Comparison of ENCODE assay signal across 28 cellular contexts in the genomic region with DNA sequence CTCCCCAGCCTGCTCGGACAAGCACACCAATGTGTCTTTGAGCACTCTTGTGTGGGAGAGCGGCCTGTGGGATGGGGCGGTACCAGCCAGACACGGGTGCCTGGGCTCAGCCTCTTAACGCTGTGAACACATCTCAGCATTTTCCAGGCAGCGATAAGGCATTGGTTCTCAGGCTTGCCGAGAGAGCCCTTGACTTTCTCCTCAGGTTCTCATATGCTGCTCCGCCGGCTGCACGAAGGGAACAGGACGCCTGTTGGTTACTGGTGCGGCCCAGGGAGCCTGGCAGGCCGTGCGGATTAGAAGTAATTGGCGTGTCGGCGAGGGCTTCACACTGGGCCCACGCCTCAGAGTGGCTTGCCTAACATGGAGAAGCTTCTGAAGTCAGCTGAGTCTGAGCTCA.
DNase-seq lines count a peak whose midpoint lies in the region; FAIRE-seq and TF ChIP-seq lines count a peak whose summit lies in the region.
"Had no signal": no experiment of that assay in that cellular context is flagged by ENCODE, and none has a peak within 500 bp of the region (broad histone marks: within the 10 kb centered on the region; RNA-seq: fewer than 3 reads in every experiment).

No MANE protein-coding gene starts in this region.

- H3K9me2 ChIP-seq in neural cell (ENCODE audit: insufficient read depth, low read length): no peaks in the 10 kb centered on the region

- H3F3A ChIP-seq in neural cell (ENCODE audit: insufficient read depth, low read length, poor library complexity, severe bottlenecking): peaks cover 7% of the 10 kb centered on the region

- intact Hi-C loops in kidney (cut with DNase I): no loop called here

- H4K20me1 ChIP-seq in neural cell (ENCODE audit: insufficient read depth): no peaks in the 10 kb centered on the region

- H3K9me3 ChIP-seq in kidney (ENCODE audit: control insufficient read depth in 1 of 2, low read length in 2 of 2) (no peaks in the 10 kb centered on the region), neural cell (ENCODE audit: low read length) (no peaks in the 10 kb centered on the region)

- no peak for TF ChIP-seq CTCF in kidney (IDR thresholded peaks at IDR 0.05; ENCODE audit: borderline replicate concordance, extremely low read depth, insufficient read depth)
- TF ChIP-seq CTCF in neural cell (IDR thresholded peaks at IDR 0.05; ENCODE audit: poor library complexity, severe bottlenecking): no peak

- H3K79me2 ChIP-seq in neural cell (replicated peaks; ENCODE audit: insufficient read depth, low read length): no peaks in the 10 kb centered on the region

- TF ChIP-seq RAD21 in neural cell (conservative IDR thresholded peaks at IDR 0.05): no peak

- FAIRE-seq in kidney (lab: Jason Lieb, UNC): no peak
- FAIRE-seq: GM12892, GM19239, HepG2, K562 had no signal

- H3K4me3 ChIP-seq in kidney (ENCODE audit: low read length in 2 of 2) (no peak overlapping the region), neural cell (ENCODE audit: low read length) (no peak overlapping the region)
- H3K4me3 ChIP-seq: GM23248, K562 had no signal

- H2AFZ ChIP-seq in neural cell (ENCODE audit: low read depth, low read length): no peak overlapping the region
- H2AFZ ChIP-seq: GM23248 had no signal

- H3K36me3 ChIP-seq in kidney (ENCODE audit: control insufficient read depth in 1 of 2, insufficient read depth in 2 of 2, low read length in 2 of 2): peaks cover 0 to 2% of the 10 kb centered on the region in 2 donors
- no peaks in the 10 kb centered on the region for H3K36me3 ChIP-seq in neural cell (ENCODE audit: insufficient read depth, low read length)
- H3K36me3 ChIP-seq: BE2C had no signal

- no peak for TF ChIP-seq EP300 in neural cell (conservative IDR thresholded peaks at IDR 0.05; ENCODE audit: poor library complexity, severe bottlenecking)

- DNase-seq in NCI-H510A treated with DMSO at 0.1 percent for 48 hours (lab: John Stamatoyannopoulos, UW) (peak; percentile 18), NCI-H510A (lab: John Stamatoyannopoulos, UW) (no peak), kidney (peak; percentile 57), AG08396 (ENCODE audit: low spot score) (no peak), HPDE6-E6E7 (ENCODE audit: extremely low spot score) (no peak), NCI-H1105 (lab: John Stamatoyannopoulos, UW) (no peak), HuH-7.5 (ENCODE audit: low spot score) (no peak)
- DNase-seq: BE2C; CD8-positive, alpha-beta memory T cell; DMS 273 treated with DMSO at 0.1 percent for 48 hours; DND-41; GM23248; H7; Kasumi-1; MV-4-11; NCI-H1105 treated with DMSO at 0.1 percent for 48 hours; NCI-H2029 treated with DMSO at 0.1 percent for 48 hours; NCI-H2171; NCI-H226; NCI-H524; NCI-H774; PC-3 had no signal

- H3K4me1 ChIP-seq in kidney (ENCODE audit: control insufficient read depth in 1 of 2, insufficient read depth in 1 of 2, low read depth in 1 of 2, low read length in 2 of 2): no peaks in the 10 kb centered on the region
- H3K4me1 ChIP-seq: BE2C had no signal

- H3K9ac ChIP-seq in kidney (ENCODE audit: low read length in 2 of 2): no peak overlapping the region
- H3K9ac ChIP-seq in neural cell (ENCODE audit: low read length): no peak overlapping the region
- H3K9ac ChIP-seq: GM23248 had no signal

- H3K27me3 ChIP-seq in neural cell (ENCODE audit: insufficient read depth, low read depth, low read length): no peaks in the 10 kb centered on the region
- H3K27me3 ChIP-seq: BE2C had no signal

- H3K4me2 ChIP-seq in neural cell (ENCODE audit: low read length): no peak overlapping the region

- H3K27ac ChIP-seq in kidney (ENCODE audit: low read depth in 2 of 2, low read length in 2 of 2) (no peak overlapping the region), neural cell (ENCODE audit: low read length) (peak overlapping the region; percentile 94)
- H3K27ac ChIP-seq: 22Rv1, GM23248 had no signal

TF ChIP-seq in neural cell, 6 proteins besides CTCF, POLR2A, EP300 and RAD21:
- TF ChIP-seq POLR2AphosphoS5 (IDR thresholded peaks at IDR 0.05) (no peak), TAF1 (IDR thresholded peaks at IDR 0.05; ENCODE audit: low read depth) (no peak), EZH2 (IDR thresholded peaks at IDR 0.05; ENCODE audit: borderline replicate concordance, insufficient read depth, low read length, poor library complexity, severe bottlenecking) (no peak), SMC3 (conservative IDR thresholded peaks at IDR 0.05; ENCODE audit: poor library complexity) (no peak), MXI1 (conservative IDR thresholded peaks at IDR 0.05; ENCODE audit: poor library complexity, severe bottlenecking) (no peak)
- TF ChIP-seq, protein P1, sequence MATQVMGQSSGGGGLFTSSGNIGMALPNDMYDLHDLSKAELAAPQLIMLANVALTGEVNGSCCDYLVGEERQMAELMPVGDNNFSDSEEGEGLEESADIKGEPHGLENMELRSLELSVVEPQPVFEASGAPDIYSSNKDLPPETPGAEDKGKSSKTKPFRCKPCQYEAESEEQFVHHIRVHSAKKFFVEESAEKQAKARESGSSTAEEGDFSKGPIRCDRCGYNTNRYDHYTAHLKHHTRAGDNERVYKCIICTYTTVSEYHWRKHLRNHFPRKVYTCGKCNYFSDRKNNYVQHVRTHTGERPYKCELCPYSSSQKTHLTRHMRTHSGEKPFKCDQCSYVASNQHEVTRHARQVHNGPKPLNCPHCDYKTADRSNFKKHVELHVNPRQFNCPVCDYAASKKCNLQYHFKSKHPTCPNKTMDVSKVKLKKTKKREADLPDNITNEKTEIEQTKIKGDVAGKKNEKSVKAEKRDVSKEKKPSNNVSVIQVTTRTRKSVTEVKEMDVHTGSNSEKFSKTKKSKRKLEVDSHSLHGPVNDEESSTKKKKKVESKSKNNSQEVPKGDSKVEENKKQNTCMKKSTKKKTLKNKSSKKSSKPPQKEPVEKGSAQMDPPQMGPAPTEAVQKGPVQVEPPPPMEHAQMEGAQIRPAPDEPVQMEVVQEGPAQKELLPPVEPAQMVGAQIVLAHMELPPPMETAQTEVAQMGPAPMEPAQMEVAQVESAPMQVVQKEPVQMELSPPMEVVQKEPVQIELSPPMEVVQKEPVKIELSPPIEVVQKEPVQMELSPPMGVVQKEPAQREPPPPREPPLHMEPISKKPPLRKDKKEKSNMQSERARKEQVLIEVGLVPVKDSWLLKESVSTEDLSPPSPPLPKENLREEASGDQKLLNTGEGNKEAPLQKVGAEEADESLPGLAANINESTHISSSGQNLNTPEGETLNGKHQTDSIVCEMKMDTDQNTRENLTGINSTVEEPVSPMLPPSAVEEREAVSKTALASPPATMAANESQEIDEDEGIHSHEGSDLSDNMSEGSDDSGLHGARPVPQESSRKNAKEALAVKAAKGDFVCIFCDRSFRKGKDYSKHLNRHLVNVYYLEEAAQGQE (IDR thresholded peaks at IDR 0.05; ENCODE audit: borderline replicate concordance): no peak

Comparison
In these comparisons a context has a peak if more than half of its experiments do, and no peak if none do; other contexts are left out.
1. DNase-seq: peak in NCI-H510A treated with DMSO at 0.1 percent for 48 hours (single experiment) and kidney (single experiment); none in NCI-H510A (single experiment), AG08396 (single experiment), HPDE6-E6E7 (single experiment), NCI-H1105 (single experiment) and HuH-7.5 (single experiment).